23 cellular contexts compared by ENCODE assay signal in the genomic region with DNA sequence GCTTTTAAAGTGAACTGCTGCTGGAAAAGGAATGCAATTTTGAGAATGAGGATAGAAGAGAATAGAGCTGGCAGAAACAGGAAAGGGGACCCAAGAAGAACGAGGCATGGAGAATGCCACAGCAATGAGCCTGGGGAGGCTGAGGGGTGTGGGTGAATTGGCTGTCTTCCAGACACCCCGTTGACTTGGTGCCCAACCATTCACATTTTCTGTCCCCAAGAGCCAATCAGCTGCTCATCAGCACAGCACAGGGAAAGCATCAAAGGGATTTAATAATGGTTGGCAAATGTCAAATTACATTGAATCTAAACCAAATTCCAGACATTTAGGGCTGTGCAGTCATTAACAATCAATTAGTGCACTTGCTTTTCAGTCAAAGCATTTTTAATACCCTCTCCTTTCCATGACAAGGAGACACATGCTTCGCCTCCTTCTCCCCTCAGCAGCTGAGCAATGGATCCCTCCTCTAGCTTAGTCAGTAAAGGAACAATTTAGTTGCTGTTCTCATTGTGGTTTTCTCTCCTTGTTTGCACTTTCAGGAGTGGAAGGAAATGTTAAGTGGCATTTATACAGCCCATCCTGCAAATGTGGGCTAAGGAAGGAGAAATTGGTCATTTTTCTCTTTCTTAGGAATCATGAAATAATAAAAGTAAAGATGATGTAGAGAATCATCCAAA.
A peak's percentile ranks its signal among the peaks of the same experiment; 100 is the strongest.
DNase-seq lines count a peak whose midpoint lies in the region; FAIRE-seq and TF ChIP-seq lines count a peak whose summit lies in the region.
"Had no signal": no experiment of that assay in that cellular context is flagged by ENCODE, and none has a peak within 500 bp of the region (broad histone marks: within the 10 kb centered on the region; RNA-seq: fewer than 3 reads in every experiment).

No MANE protein-coding gene starts in this region.

- H2AK5ac ChIP-seq in H1 (ENCODE audit: low read depth, low read length), result no peak overlapping the region

- POLR2A ChIA-PET in H1 (lab: Charles Lee; ENCODE audit: partially characterized antibody), result interaction anchor here (1.0 to 1.2 kb wide), 2 partner anchors 15 to 57 kb away, joined by 3 to 4 read pairs; no protein-coding TSS in a partner anchor

- H2BK5ac ChIP-seq in H1 (ENCODE audit: low read depth, low read length), result no peak overlapping the region

- H3K18ac ChIP-seq in H1 (ENCODE audit: extremely low read depth, low read length), result no peak overlapping the region

- no peak overlapping the region for H3K4me3 ChIP-seq in H1 (ENCODE audit: extremely low read depth in 1 of 4, insufficient read depth in 2 of 4, low read depth in 3 of 4, low read length in 4 of 4)
- H3K4me3 ChIP-seq: BLaER1, heart left ventricle, prostate gland, spleen had no signal

- peak overlapping the region; percentile 50 for H3K27ac Mint-ChIP-seq in nephron progenitor cell
- H3K27ac Mint-ChIP-seq: activated T-helper 1 cell treated with anti-CD3 and anti-CD28 coated beads, Interleukin-12 subunit alpha, Interleukin-12 subunit beta, Interleukin-2, Interleukin-4 antibody, amounts not matched to agents 30 ng/mL and 10 ng/mL and 1 ng/mL, durations not matched to agents 14 hours and 24 hours and 36 hours; immature natural killer cell; natural killer cell had no signal

- no peak overlapping the region for H2BK12ac ChIP-seq in H1 (ENCODE audit: low read depth, low read length)

- no peak for TF ChIP-seq POLR2A in H1 (IDR thresholded peaks at IDR 0.05; ENCODE audit: control extremely low read depth in 1 of 2, low read depth in 2 of 2, low read length in 2 of 2)

- H4K5ac ChIP-seq in H1 (ENCODE audit: insufficient read length, low read depth, low read length), result no peak overlapping the region

- no peaks in the 10 kb centered on the region for H3K9me3 ChIP-seq in H1 (ENCODE audit: insufficient read depth in 2 of 2, low read depth in 1 of 2, low read length in 1 of 2)
- H3K9me3 ChIP-seq: BLaER1, heart left ventricle, prostate gland, spleen had no signal

- no peaks in the 10 kb centered on the region for H3K79me2 ChIP-seq in H1 (ENCODE audit: control insufficient read depth in 1 of 2, insufficient read depth in 2 of 2, low read length in 2 of 2)

- TF ChIP-seq CTCF in H1 (IDR thresholded peaks at IDR 0.05; ENCODE audit: control extremely low read depth in 1 of 3, insufficient read depth in 1 of 3, low read depth in 1 of 3, low read length in 3 of 3) (no peak), nephron progenitor cell (IDR thresholded peaks at IDR 0.05) (no peak)

- no peaks in the 10 kb centered on the region; a peak in 1 of 8 replicates for H3K36me3 ChIP-seq in H1 (ENCODE audit: control insufficient read depth in 2 of 4, insufficient read depth in 4 of 4, low read length in 3 of 4)
- H3K36me3 ChIP-seq: BLaER1, heart left ventricle, prostate gland, spleen had no signal

- no peak overlapping the region for H3K14ac ChIP-seq in H1 (ENCODE audit: insufficient read length)

- DNase-seq in COR-L47 (lab: John Stamatoyannopoulos, UW) (peak; percentile 34), HTR-8/SVneo (ENCODE audit: insufficient read length, low spot score) (no peak), H1 (ENCODE audit: low read depth in 1 of 2, low spot score in 2 of 2) (no peak), nephron progenitor cell (no peak), NOMO-1 treated with DMSO at 0.1 percent for 48 hours (lab: John Stamatoyannopoulos, UW; ENCODE audit: unreplicated experiment) (no peak), NCI-H524 (lab: John Stamatoyannopoulos, UW) (no peak), kidney tubule cell (ENCODE audit: low spot score) (no peak)
- DNase-seq: activated CD8-positive, alpha-beta memory T cell treated with anti-CD3 and anti-CD28 coated beads for 24 hours; central memory CD4-positive, alpha-beta T cell; effector CD4-positive, alpha-beta T cell; heart left ventricle; immature natural killer cell; Karpas-422; natural killer cell; NCI-H1436 treated with DMSO at 0.1 percent for 48 hours; NCI-H510A treated with DMSO at 0.1 percent for 48 hours; PC-3; spleen; T-helper 9 cell had no signal

- H3K9ac ChIP-seq in H1 (replicated peaks in 1 of 4; ENCODE audit: extremely low read depth in 1 of 4, low read depth in 3 of 4, low read length in 3 of 4), result no peak overlapping the region
- H3K9ac ChIP-seq: BLaER1 had no signal

- H4K20me1 ChIP-seq in H1 (replicated peaks in 1 of 2; ENCODE audit: control insufficient read depth in 1 of 2, insufficient read depth in 2 of 2, low read length in 2 of 2), result no peaks in the 10 kb centered on the region
- H4K20me1 ChIP-seq: BLaER1 had no signal

- H4K91ac ChIP-seq in H1 (replicated peaks; ENCODE audit: insufficient read length, low read length), result no peak overlapping the region

- H3K4me2 ChIP-seq in H1 (ENCODE audit: insufficient read depth in 1 of 2, low read depth in 2 of 2, low read length in 2 of 2), result no peak overlapping the region
- H3K4me2 ChIP-seq: BLaER1 had no signal

- no peaks in the 10 kb centered on the region for H3K27me3 ChIP-seq in H1 (replicated peaks in 1 of 4; ENCODE audit: control insufficient read depth in 3 of 4, extremely low read depth in 1 of 4, insufficient read depth in 3 of 4, low read length in 3 of 4)
- H3K27me3 ChIP-seq: BLaER1, heart left ventricle, spleen had no signal

- H3K23me2 ChIP-seq in H1 (ENCODE audit: low read depth, low read length), result no peaks in the 10 kb centered on the region

- H3K4me1 ChIP-seq in H1 (replicated peaks in 1 of 4; ENCODE audit: control insufficient read depth in 3 of 4, insufficient read depth in 4 of 4, low read length in 3 of 4), result 0 out of 7 replicates have a peak, but pooled peaks cover 0 to 4% (median 0%) of the 10 kb centered on the region in 4 experiments
- H3K4me1 ChIP-seq: prostate gland had no signal

- no peak overlapping the region for H3K4me3 Mint-ChIP-seq in nephron progenitor cell
- H3K4me3 Mint-ChIP-seq: activated T-helper 1 cell treated with anti-CD3 and anti-CD28 coated beads, Interleukin-12 subunit alpha, Interleukin-12 subunit beta, Interleukin-2, Interleukin-4 antibody, amounts not matched to agents 30 ng/mL and 10 ng/mL and 1 ng/mL, durations not matched to agents 14 hours and 24 hours and 36 hours; immature natural killer cell; natural killer cell had no signal

- H3K36me3 Mint-ChIP-seq in nephron progenitor cell (ENCODE audit: low read depth), result no peaks in the 10 kb centered on the region
- H3K36me3 Mint-ChIP-seq: natural killer cell had no signal

- CTCF ChIA-PET in H1 (lab: Charles Lee; ENCODE audit: partially characterized antibody), result interaction anchor here (0.8 to 1.3 kb wide), 3 partner anchors 15 to 233 kb away, joined by 3 read pairs; no protein-coding TSS in a partner anchor

- no peak overlapping the region for H2BK120ac ChIP-seq in H1 (replicated peaks; ENCODE audit: low read depth, low read length)

- no peak overlapping the region for H2BK20ac ChIP-seq in H1 (ENCODE audit: low read length)

- WGBS in H1 (ENCODE audit: extremely low coverage in 1 of 2, insufficient coverage in 1 of 2, insufficient read length in 1 of 2, insufficient replicate concordance in 2 of 2, low coverage in 1 of 2, low lambda C conversion rate in 2 of 2, missing lambda C conversion rate in 1 of 2), 2 experiments, result 74% methylated on average over 3 of the region's 3 CpGs; no CpG with 5 or more reads in 1 of the 2 experiments

- H3K56ac ChIP-seq in H1 (replicated peaks; ENCODE audit: insufficient read length, low read depth, low read length), result no peak overlapping the region

- no peak overlapping the region for H3K27ac ChIP-seq in H1 (ENCODE audit: low read depth, low read length)
- H3K27ac ChIP-seq: BLaER1, prostate gland had no signal

- TF ChIP-seq RAD21 in H1 (IDR thresholded peaks at IDR 0.05 in 1 of 2, conservative IDR thresholded peaks at IDR 0.05 in 1 of 2; ENCODE audit: low read depth in 2 of 2, low read length in 2 of 2), result no peak

- no peaks in the 10 kb centered on the region for H3K9me3 Mint-ChIP-seq in nephron progenitor cell
- H3K9me3 Mint-ChIP-seq: activated T-helper 1 cell treated with anti-CD3 and anti-CD28 coated beads, Interleukin-12 subunit alpha, Interleukin-12 subunit beta, Interleukin-2, Interleukin-4 antibody, amounts not matched to agents 30 ng/mL and 10 ng/mL and 1 ng/mL, durations not matched to agents 14 hours and 24 hours and 36 hours; immature natural killer cell; natural killer cell had no signal

- H3K4ac ChIP-seq in H1 (replicated peaks; ENCODE audit: insufficient read length, low read depth, low read length), result no peak overlapping the region

- no peaks in the 10 kb centered on the region for H3K79me1 ChIP-seq in H1 (ENCODE audit: low read depth, low read length)

- no peak for TF ChIP-seq EP300 in H1 (IDR thresholded peaks at IDR 0.05; ENCODE audit: borderline replicate concordance in 1 of 2, low read depth in 2 of 2, low read length in 2 of 2)

- H2AFZ ChIP-seq in H1 (ENCODE audit: low read length), result 0 out of 2 replicates have a peak overlapping the region, but pooled peaks have one; percentile 6

- FAIRE-seq in HTR-8/SVneo (lab: Jason Lieb, UNC), result peak; percentile 23
- FAIRE-seq in H1 (lab: Jason Lieb, UNC), result no peak
- FAIRE-seq: GM12891 had no signal

- H3K23ac ChIP-seq in H1 (ENCODE audit: insufficient read length), result no peak overlapping the region

- H3K27me3 Mint-ChIP-seq in nephron progenitor cell (ENCODE audit: low read depth, poor library complexity), result peaks cover 7% of the 10 kb centered on the region

- no peak overlapping the region for H2BK15ac ChIP-seq in H1 (ENCODE audit: low read length)

- peaks cover 28% of the 10 kb centered on the region for H3K4me1 Mint-ChIP-seq in nephron progenitor cell
- H3K4me1 Mint-ChIP-seq: immature natural killer cell had no signal

- peak overlapping the region; percentile 29; the same call in 1 of the 2 replicates for H4K8ac ChIP-seq in H1 (ENCODE audit: extremely low read depth, insufficient read depth, low read length)

TF ChIP-seq in H1, 55 proteins besides CTCF, POLR2A, EP300 and RAD21 (continues in another document):
- TF ChIP-seq GABPA (IDR thresholded peaks at IDR 0.05; ENCODE audit: borderline replicate concordance, insufficient read depth, low read length) (no peak), TAF1 (IDR thresholded peaks at IDR 0.05; ENCODE audit: low read depth, low read length) (no peak), CBX8 (IDR thresholded peaks at IDR 0.05; ENCODE audit: borderline replicate concordance, low read depth, low read length) (no peak), POU5F1 (IDR thresholded peaks at IDR 0.05; ENCODE audit: low read depth, low read length) (no peak), RFX5 (IDR thresholded peaks at IDR 0.05; ENCODE audit: borderline replicate concordance, low read depth, low read length) (no peak), HDAC6 (IDR thresholded peaks at IDR 0.05; ENCODE audit: low read depth, low read length) (no peak), KDM1A (IDR thresholded peaks at IDR 0.05; ENCODE audit: borderline replicate concordance, low read length) (no peak), CREB1 (IDR thresholded peaks at IDR 0.05) (no peak), SIRT6 (IDR thresholded peaks at IDR 0.05; ENCODE audit: low read length) (no peak), SIN3A (conservative IDR thresholded peaks at IDR 0.05 in 1 of 2, IDR thresholded peaks at IDR 0.05 in 1 of 2; ENCODE audit: low read depth in 1 of 2, low read length in 2 of 2) (no peak), JUND (IDR thresholded peaks at IDR 0.05; ENCODE audit: low read length) (no peak), CEBPB (IDR thresholded peaks at IDR 0.05; ENCODE audit: low read depth, low read length) (no peak)
